In the genomic region with DNA sequence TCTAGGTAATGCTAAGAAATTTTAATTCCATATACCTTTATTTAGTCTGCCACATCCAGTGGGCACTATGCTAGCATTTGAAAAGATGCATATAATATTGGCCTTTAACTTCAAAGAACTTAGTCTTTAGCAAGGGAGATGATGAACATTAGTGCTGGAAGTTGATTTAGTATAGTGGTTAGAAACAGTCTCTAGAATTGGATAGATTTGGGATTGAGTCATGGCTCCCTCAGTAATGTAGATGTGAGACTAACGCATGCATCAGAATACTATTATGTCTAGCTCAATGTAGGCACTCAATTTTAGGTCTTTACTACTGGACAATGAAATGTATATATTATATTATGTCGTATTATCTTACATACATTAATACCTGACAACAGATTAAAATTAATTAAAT, we compare ENCODE assay signal across 25 cellular contexts. TPM values are rescaled to one million over a fixed set of nuclear protein-coding genes. Genes with fewer than 3 reads are reported as not detected.
DNase-seq lines count a peak whose midpoint lies in the region; ATAC-seq, FAIRE-seq and TF ChIP-seq lines count a peak whose summit lies in the region.
"Had no signal": no experiment of that assay in that cellular context is flagged by ENCODE, and none has a peak within 500 bp of the region (broad histone marks: within the 10 kb centered on the region; RNA-seq: fewer than 3 reads in every experiment).

No MANE protein-coding gene starts in this region.

- H3K79me2 ChIP-seq in osteoblast (ENCODE audit: insufficient read depth, low read length) = peaks cover 17% of the 10 kb centered on the region

- in situ Hi-C loops in Panc1 (cut with HindIII; ENCODE audit: low pct_unique_long_range_greater_than_20kb, low sequenced_read_pairs) = no loop called here

- H3K27me3 ChIP-seq in Panc1 (ENCODE audit: control insufficient read depth, insufficient read depth, low read length) = no peaks in the 10 kb centered on the region
- no peaks in the 10 kb centered on the region for H3K27me3 ChIP-seq in bronchial epithelial cell (ENCODE audit: control insufficient read depth, insufficient read depth, low read length)
- H3K27me3 ChIP-seq in osteoblast (ENCODE audit: insufficient read depth, low read length) = no peaks in the 10 kb centered on the region
- H3K27me3 ChIP-seq in prostate gland (replicated peaks; ENCODE audit: insufficient read depth) = no peaks in the 10 kb centered on the region

- 89% methylated on average over 2 of the region's 2 CpGs for WGBS in prostate gland

- POLR2A ChIA-PET in Panc1 (lab: Charles Lee) = no interaction called here

- no peak for TF ChIP-seq POLR2A in prostate gland (IDR thresholded peaks at IDR 0.05)

- FAIRE-seq in bronchial epithelial cell (lab: Jason Lieb, UNC) = no peak

- no peak overlapping the region for H3K4me3 ChIP-seq in Panc1 (ENCODE audit: low read depth in 2 of 2, low read length in 2 of 2)
- no peak overlapping the region for H3K4me3 ChIP-seq in bronchial epithelial cell (ENCODE audit: low read depth, low read length)
- H3K4me3 ChIP-seq in osteoblast (ENCODE audit: insufficient read depth, low read length) = no peak overlapping the region
- no peak overlapping the region for H3K4me3 ChIP-seq in prostate gland
- H3K4me3 ChIP-seq: esophagus squamous epithelium, HAP-1, heart right ventricle, left lung, psoas muscle, stomach, transverse colon had no signal

- no peak; the same call in 1 of the 2 replicates for ATAC-seq in Panc1
- no peak for ATAC-seq in GM19351 (IDR thresholded peaks at IDR 0.05; ENCODE audit: unreplicated experiment)
- ATAC-seq in GM19397 (IDR thresholded peaks at IDR 0.05; ENCODE audit: unreplicated experiment) = no peak
- ATAC-seq: CD8-positive, alpha-beta T cell; heart right ventricle; psoas muscle; T-helper 17 cell had no signal

- TF ChIP-seq CTCF in Panc1 (IDR thresholded peaks at IDR 0.05) (no peak), bronchial epithelial cell (IDR thresholded peaks at IDR 0.05; ENCODE audit: insufficient read depth, low read length, severe bottlenecking) (no peak), osteoblast (IDR thresholded peaks at IDR 0.05; ENCODE audit: extremely low read depth, low read depth, low read length) (no peak), prostate gland (IDR thresholded peaks at IDR 0.05) (no peak)

- H3K27ac ChIP-seq in Panc1 (ENCODE audit: low read length) (peak overlapping the region; percentile 100), osteoblast (ENCODE audit: low read depth, low read length) (peak overlapping the region; percentile 64), prostate gland (no peak overlapping the region)
- H3K27ac ChIP-seq: esophagus squamous epithelium, heart right ventricle, psoas muscle, stomach, transverse colon, VCaP had no signal

- no peaks in the 10 kb centered on the region for H4K20me1 ChIP-seq in osteoblast (ENCODE audit: insufficient read depth, low read length)

- H3K4me1 ChIP-seq in Panc1 (ENCODE audit: control insufficient read depth, insufficient read depth, low read length) (peaks cover 34% of the 10 kb centered on the region), osteoblast (ENCODE audit: insufficient read depth, low read length) (peaks cover 43% of the 10 kb centered on the region), prostate gland (replicated peaks) (no peaks in the 10 kb centered on the region)
- H3K4me1 ChIP-seq: HAP-1, heart right ventricle, psoas muscle had no signal

- H3K36me3 ChIP-seq in Panc1 (ENCODE audit: control insufficient read depth, insufficient read depth, low read length) = peaks cover 27% of the 10 kb centered on the region
- H3K36me3 ChIP-seq in bronchial epithelial cell (ENCODE audit: control insufficient read depth, insufficient read depth, low read length) = no peaks in the 10 kb centered on the region
- peaks cover 22% of the 10 kb centered on the region for H3K36me3 ChIP-seq in osteoblast (ENCODE audit: insufficient read depth, low read length)
- no peaks in the 10 kb centered on the region for H3K36me3 ChIP-seq in prostate gland
- H3K36me3 ChIP-seq: esophagus squamous epithelium, HAP-1, heart right ventricle, left lung, stomach, transverse colon had no signal

- peaks cover 37% of the 10 kb centered on the region; the same call in 1 of the 2 replicates for H3K9me3 ChIP-seq in Panc1 (ENCODE audit: control insufficient read depth, insufficient read depth, low read depth, low read length)
- no peaks in the 10 kb centered on the region for H3K9me3 ChIP-seq in osteoblast (ENCODE audit: low read depth, low read length)
- H3K9me3 ChIP-seq in prostate gland = no peaks in the 10 kb centered on the region
- H3K9me3 ChIP-seq: esophagus squamous epithelium, HAP-1, heart right ventricle, left lung, psoas muscle, stomach, transverse colon had no signal

- intact Hi-C loops in Panc1 (cut with micrococcal nuclease; ENCODE audit: unreplicated experiment) = loop anchor here (2.0 to 5.0 kb wide), 2 partner anchors 169 to 462 kb away; no protein-coding TSS in a partner anchor
- intact Hi-C loops in posterior cingulate gyrus (cut with DNase I) = no loop called here
- intact Hi-C loops in prostate gland (cut with DNase I) = no loop called here

- H2AFZ ChIP-seq in osteoblast (ENCODE audit: low read length) = no peak overlapping the region

- no peak overlapping the region for H3K4me2 ChIP-seq in osteoblast (ENCODE audit: insufficient read depth, low read length)

- CTCF ChIA-PET in Panc1 (lab: Charles Lee) = interaction anchor here (0.6 kb wide), 1 partner anchor 333 kb away, joined by 7 read pairs; no protein-coding TSS in a partner anchor

- peak; percentile 80 for DNase-seq in ELR (ENCODE audit: low read depth)
- no peak for DNase-seq in Panc1 (ENCODE audit: low read depth, low spot score)
- peak; percentile 35 for DNase-seq in bronchial epithelial cell (ENCODE audit: low read depth)
- peak; percentile 50 for DNase-seq in osteoblast (ENCODE audit: insufficient read length, low spot score, missing footprints)
- no peak for DNase-seq in posterior cingulate gyrus
- no peak for DNase-seq in prostate gland (ENCODE audit: low spot score)
- DNase-seq: activated CD4-positive, alpha-beta memory T cell treated with anti-CD3 and anti-CD28 coated beads for 36 hours; CD8-positive, alpha-beta T cell; effector CD8-positive, alpha-beta T cell; esophagus squamous epithelium; heart right ventricle; left lung; midbrain; NCI-H1417; NCI-H524 treated with DMSO at 0.1 percent for 48 hours; nephron progenitor cell; psoas muscle; SHP77 treated with DMSO at 0.1 percent for 48 hours; stomach; T-helper 17 cell; transverse colon had no signal

- no TSS peak for BruUV-seq in Panc1 (replicated peaks; lab: Mats Ljungman, UMichigan)

RNA-seq across cellular contexts. Expression of gene DKK1, which starts 5.8 kb away (rescaled TPM):
- total RNA-seq in Panc1 (2021; ENCODE audit: unreplicated experiment) = 563 TPM
- polyA plus RNA-seq in Panc1 (2012; ENCODE audit: insufficient read length) = 415 TPM
- total RNA-seq in bronchial epithelial cell = 13.6 and 43.7 TPM in 2 replicates
- 50.7 and 66.2 TPM in 2 replicates for total RNA-seq in osteoblast
- 10 to 100 TPM in 1 of 2 donors, 1 to 10 TPM in 1; 6.5 to 10.2 TPM for total RNA-seq in prostate gland
- total RNA-seq: activated CD4-positive, alpha-beta memory T cell treated with anti-CD3 and anti-CD28 coated beads for 36 hours; CD8-positive, alpha-beta T cell; T-helper 17 cell had no signal

Comparison
In these comparisons a context has a peak if more than half of its experiments do, and no peak if none do; other contexts are left out.
1. DNase-seq: peak in ELR (single experiment), bronchial epithelial cell (single experiment) and osteoblast (single experiment); none in Panc1 (single experiment), posterior cingulate gyrus (0 of 10) and prostate gland (single experiment).
2. H3K27ac ChIP-seq: peak in Panc1 (single experiment) and osteoblast (single experiment); none in prostate gland (0 of 2).